Comparison of ENCODE assay signal across 30 cellular contexts in genomic region chr21:23507501-23507900, GRCh38.
"Had no signal": no experiment of that assay in that cellular context is flagged by ENCODE, and none has a peak within 500 bp of the region (broad histone marks: within the 10 kb centered on the region; RNA-seq: fewer than 3 reads in every experiment).

No MANE protein-coding gene starts in this region.

- ATAC-seq: left cardiac atrium; left lobe of liver; lower lobe of right lung; naive thymus-derived CD8-positive, alpha-beta T cell; pancreas; right cardiac atrium; stimulated activated naive B cell treated with anti-CD40 and anti-IgM and Interleukin-4, amounts not matched to agents 10 μg/mL and 1 μg/mL and 100 μg/mL, for 72 hours; stimulated activated naive CD8-positive, alpha-beta T cell treated with anti-CD3 and anti-CD28 coated beads, Interleukin-15, Interleukin-2, amounts not matched to agents 100 U/mL and 50 U/mL, for 24 hours had no signal

- H3K27me3 ChIP-seq: pancreas, sigmoid colon, stomach, testis, thyroid gland, transverse colon, upper lobe of left lung, vagina had no signal

- H3K4me3 Mint-ChIP-seq: naive thymus-derived CD8-positive, alpha-beta T cell; nephron; neural crest cell; stimulated activated naive B cell treated with anti-CD40 and anti-IgM and Interleukin-4, amounts not matched to agents 10 μg/mL and 1 μg/mL and 100 μg/mL, for 72 hours had no signal

- DNase-seq: hippocampal formation; kidney glomerular epithelial cell; left cardiac atrium; lower lobe of right lung; mammary epithelial cell; mesenchymal stem cell; naive thymus-derived CD8-positive, alpha-beta T cell; nucleus accumbens; pancreas; posterior cingulate gyrus; retina; right cardiac atrium; sigmoid colon; stimulated activated CD4-positive, alpha-beta T cell treated with anti-CD3 and anti-CD28 coated beads, Interleukin-1b, Interleukin-23, amount 100 ng/mL, for 48 hours; stimulated activated CD4-positive, alpha-beta T cell treated with anti-CD3 and anti-CD28 coated beads, Interleukin-2, amount 100 ng/mL, for 48 hours; stimulated activated CD4-positive, alpha-beta T cell treated with anti-CD3 and anti-CD28 coated beads, Interleukin-4, amount 100 ng/mL, for 4 hours; stimulated activated CD8-positive, alpha-beta memory T cell treated with anti-CD3 and anti-CD28 coated beads, Interleukin-4, amount 100 ng/mL, for 48 hours; stimulated activated naive B cell treated with anti-CD40 and anti-IgM and Interleukin-4, amounts not matched to agents 10 μg/mL and 1 μg/mL and 100 μg/mL, for 72 hours; stimulated activated naive CD8-positive, alpha-beta T cell treated with anti-CD3 and anti-CD28 coated beads, Interleukin-15, Interleukin-2, amounts not matched to agents 100 U/mL and 50 U/mL, for 24 hours; stomach; testis; thyroid gland; transverse colon; upper lobe of left lung had no signal

- H3K27me3 Mint-ChIP-seq: stimulated activated naive B cell treated with anti-CD40 and anti-IgM and Interleukin-4, amounts not matched to agents 10 μg/mL and 1 μg/mL and 100 μg/mL, for 72 hours had no signal

- H3K4me1 ChIP-seq: lower lobe of right lung, pancreas, prostate gland, sigmoid colon, stomach, testis, thyroid gland, transverse colon, upper lobe of left lung, vagina had no signal

- H3K9me3 Mint-ChIP-seq: stimulated activated naive B cell treated with anti-CD40 and anti-IgM and Interleukin-4, amounts not matched to agents 10 μg/mL and 1 μg/mL and 100 μg/mL, for 72 hours had no signal

- H3K4me1 Mint-ChIP-seq: naive thymus-derived CD8-positive, alpha-beta T cell; nephron; neural crest cell; stimulated activated naive B cell treated with anti-CD40 and anti-IgM and Interleukin-4, amounts not matched to agents 10 μg/mL and 1 μg/mL and 100 μg/mL, for 72 hours had no signal

- H3K4me2 ChIP-seq: smooth muscle cell had no signal

- H3K27ac ChIP-seq: lower lobe of right lung, pancreas, prostate gland, sigmoid colon, stomach, testis, thyroid gland, transverse colon, upper lobe of left lung, vagina had no signal

- H3K9me3 ChIP-seq: lower lobe of right lung, pancreas, prostate gland, testis, thyroid gland, transverse colon, upper lobe of left lung, vagina had no signal

- H3K27ac Mint-ChIP-seq: naive thymus-derived CD8-positive, alpha-beta T cell; nephron; stimulated activated naive B cell treated with anti-CD40 and anti-IgM and Interleukin-4, amounts not matched to agents 10 μg/mL and 1 μg/mL and 100 μg/mL, for 72 hours had no signal

- H3K36me3 Mint-ChIP-seq: naive thymus-derived CD8-positive, alpha-beta T cell; stimulated activated naive B cell treated with anti-CD40 and anti-IgM and Interleukin-4, amounts not matched to agents 10 μg/mL and 1 μg/mL and 100 μg/mL, for 72 hours had no signal

- H3K4me3 ChIP-seq: lower lobe of right lung, pancreas, prostate gland, sigmoid colon, smooth muscle cell, stomach, testis, thyroid gland, transverse colon, upper lobe of left lung, vagina had no signal

- H3K36me3 ChIP-seq: lower lobe of right lung, pancreas, prostate gland, sigmoid colon, stomach, thyroid gland, transverse colon, upper lobe of left lung, vagina had no signal
